28 cellular contexts compared by ENCODE assay signal in the genomic region with DNA sequence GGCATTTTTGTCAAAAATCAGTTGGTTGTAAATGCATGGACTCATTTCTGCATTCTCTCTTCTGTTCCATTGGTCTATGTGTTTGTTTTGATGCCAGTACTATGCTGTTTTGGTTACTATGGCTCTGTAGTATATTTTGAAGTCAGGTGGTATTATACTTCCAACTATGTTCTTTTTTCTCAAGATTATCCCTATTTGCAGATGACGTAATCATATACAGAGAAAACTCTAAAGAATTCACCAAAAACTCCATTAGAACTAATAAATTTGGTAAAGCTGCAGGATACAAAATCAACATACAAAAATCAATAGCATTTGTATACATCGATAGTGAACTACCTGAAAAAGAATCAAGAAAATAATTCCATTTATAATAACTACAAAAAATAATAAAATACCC.
"Had no signal": no experiment of that assay in that cellular context is flagged by ENCODE, and none has a peak within 500 bp of the region (broad histone marks: within the 10 kb centered on the region; RNA-seq: fewer than 3 reads in every experiment).

No MANE protein-coding gene starts in this region.

- H3K4me3 ChIP-seq: colonic mucosa, coronary artery, dorsolateral prefrontal cortex, esophagus muscularis mucosa, esophagus squamous epithelium, gastrocnemius medialis, gastroesophageal sphincter, heart left ventricle, heart right ventricle had no signal

- H3K4me1 ChIP-seq: colonic mucosa, esophagus muscularis mucosa, esophagus squamous epithelium, foreskin keratinocyte, gastrocnemius medialis, gastroesophageal sphincter, heart left ventricle, heart right ventricle had no signal

- ATAC-seq: effector memory CD8-positive, alpha-beta T cell; esophagus mucosa; foreskin keratinocyte; gastrocnemius medialis; gastroesophageal sphincter; heart left ventricle; heart right ventricle had no signal

- H3K27ac ChIP-seq: colonic mucosa, coronary artery, dorsolateral prefrontal cortex, epithelial cell of prostate, esophagus muscularis mucosa, esophagus squamous epithelium, foreskin keratinocyte, gastrocnemius medialis, gastroesophageal sphincter, heart left ventricle, heart right ventricle had no signal

- H3K9me3 ChIP-seq: colonic mucosa, esophagus squamous epithelium, gastrocnemius medialis had no signal

- H3K27me3 ChIP-seq: colonic mucosa, dorsolateral prefrontal cortex, esophagus muscularis mucosa, esophagus squamous epithelium, foreskin keratinocyte, gastrocnemius medialis, gastroesophageal sphincter, heart left ventricle, heart right ventricle had no signal

- FAIRE-seq: colon, endometrium, endothelial cell of umbilical vein, frontal cortex had no signal

- DNase-seq: colonic mucosa; cortex of kidney; dermis blood vessel endothelial cell; dorsolateral prefrontal cortex; effector CD4-positive, alpha-beta T cell; effector CD8-positive, alpha-beta T cell; effector memory CD4-positive, alpha-beta T cell; effector memory CD8-positive, alpha-beta T cell; endodermal cell; erythroblast; esophagus squamous epithelium; foreskin fibroblast; foreskin keratinocyte; foreskin melanocyte; gastrocnemius medialis; glutamatergic neuron; head of caudate nucleus; heart left ventricle; heart right ventricle had no signal

- H3K36me3 ChIP-seq: colonic mucosa, esophagus muscularis mucosa, esophagus squamous epithelium, gastrocnemius medialis, gastroesophageal sphincter, heart left ventricle, heart right ventricle had no signal
